Comparison of ENCODE assay signal across 2 cellular contexts in the genomic region with DNA sequence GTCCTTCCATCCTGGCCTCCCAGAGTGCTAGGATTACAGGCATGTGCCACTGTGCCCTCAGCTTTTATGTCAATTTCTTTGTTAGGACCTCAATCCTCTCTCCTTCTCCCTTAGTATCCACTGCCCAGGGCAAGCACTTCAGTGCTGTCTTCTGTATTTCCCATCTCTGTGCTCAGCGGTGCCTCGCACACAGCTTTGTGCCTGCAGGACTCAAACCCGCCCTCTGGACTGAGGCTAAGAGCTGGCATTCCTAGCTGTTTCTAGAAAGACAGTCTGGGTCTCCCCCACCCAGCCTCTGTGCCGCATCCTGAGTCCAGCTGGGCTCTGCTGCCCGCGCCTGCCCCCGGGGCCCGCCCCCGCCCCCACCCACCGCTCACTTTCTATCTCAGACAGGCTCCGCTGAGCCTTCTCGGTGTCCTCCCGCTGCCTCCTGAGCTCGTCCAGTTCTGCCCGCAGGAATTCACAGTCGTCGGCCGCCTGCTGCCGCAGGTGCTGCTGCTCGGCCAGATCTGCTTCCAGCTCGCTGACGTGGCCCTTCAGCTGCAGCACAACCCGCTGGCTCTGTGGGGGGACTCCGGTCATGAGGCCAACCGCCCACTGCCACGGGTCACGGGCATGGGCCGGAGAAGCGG.
TF ChIP-seq lines count a peak whose summit lies in the region.

No MANE protein-coding gene starts in this region.

TF ChIP-seq in SK-N-SH, 30 proteins besides CTCF, POLR2A, EP300 and RAD21 (continued from another document):
- no peak for TF ChIP-seq RFX5 (IDR thresholded peaks at IDR 0.05; ENCODE audit: low read length)
- TF ChIP-seq, protein P1, sequence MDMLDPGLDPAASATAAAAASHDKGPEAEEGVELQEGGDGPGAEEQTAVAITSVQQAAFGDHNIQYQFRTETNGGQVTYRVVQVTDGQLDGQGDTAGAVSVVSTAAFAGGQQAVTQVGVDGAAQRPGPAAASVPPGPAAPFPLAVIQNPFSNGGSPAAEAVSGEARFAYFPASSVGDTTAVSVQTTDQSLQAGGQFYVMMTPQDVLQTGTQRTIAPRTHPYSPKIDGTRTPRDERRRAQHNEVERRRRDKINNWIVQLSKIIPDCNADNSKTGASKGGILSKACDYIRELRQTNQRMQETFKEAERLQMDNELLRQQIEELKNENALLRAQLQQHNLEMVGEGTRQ (IDR thresholded peaks at IDR 0.05; ENCODE audit: borderline replicate concordance, low read depth, low read length), result no peak
- TF ChIP-seq NRF1 (IDR thresholded peaks at IDR 0.05; ENCODE audit: low read depth, low read length), result no peak
- TF ChIP-seq ELF1 (IDR thresholded peaks at IDR 0.05), result no peak
- no peak for TF ChIP-seq SIN3A (IDR thresholded peaks at IDR 0.05; ENCODE audit: borderline replicate concordance, low read depth, low read length)
- TF ChIP-seq FOSL2 (IDR thresholded peaks at IDR 0.05; ENCODE audit: borderline replicate concordance, low read depth), result no peak
- TF ChIP-seq, protein P2, sequence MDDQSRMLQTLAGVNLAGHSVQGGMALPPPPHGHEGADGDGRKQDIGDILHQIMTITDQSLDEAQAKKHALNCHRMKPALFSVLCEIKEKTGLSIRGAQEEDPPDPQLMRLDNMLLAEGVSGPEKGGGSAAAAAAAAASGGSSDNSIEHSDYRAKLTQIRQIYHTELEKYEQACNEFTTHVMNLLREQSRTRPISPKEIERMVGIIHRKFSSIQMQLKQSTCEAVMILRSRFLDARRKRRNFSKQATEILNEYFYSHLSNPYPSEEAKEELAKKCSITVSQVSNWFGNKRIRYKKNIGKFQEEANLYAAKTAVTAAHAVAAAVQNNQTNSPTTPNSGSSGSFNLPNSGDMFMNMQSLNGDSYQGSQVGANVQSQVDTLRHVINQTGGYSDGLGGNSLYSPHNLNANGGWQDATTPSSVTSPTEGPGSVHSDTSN (IDR thresholded peaks at IDR 0.05), result no peak
- TF ChIP-seq POLR2AphosphoS5 (IDR thresholded peaks at IDR 0.05; ENCODE audit: low read depth, low read length), result no peak
- TF ChIP-seq GATA2 (CRISPR knock-in tag; IDR thresholded peaks at IDR 0.05), result no peak
- TF ChIP-seq RXRA (IDR thresholded peaks at IDR 0.05; ENCODE audit: borderline replicate concordance, low read depth), result no peak
- TF ChIP-seq EZH2phosphoT487 (IDR thresholded peaks at IDR 0.05; ENCODE audit: borderline replicate concordance, low read depth), result no peak
- no peak for TF ChIP-seq NFIC (IDR thresholded peaks at IDR 0.05; ENCODE audit: borderline replicate concordance)
- TF ChIP-seq CHD2 (IDR thresholded peaks at IDR 0.05; ENCODE audit: low read length, partially characterized antibody), result no peak
- TF ChIP-seq YY1 (IDR thresholded peaks at IDR 0.05; ENCODE audit: low read depth), result no peak
TF ChIP-seq in SK-N-SH: peak in this region for 0.

TF ChIP-seq in SK-N-SH treated with all-trans-retinoic acid at 6 μM for 48 hours, 23 proteins besides CTCF, POLR2A, EP300 and RAD21 (continued from another document):
- TF ChIP-seq, protein P3, sequence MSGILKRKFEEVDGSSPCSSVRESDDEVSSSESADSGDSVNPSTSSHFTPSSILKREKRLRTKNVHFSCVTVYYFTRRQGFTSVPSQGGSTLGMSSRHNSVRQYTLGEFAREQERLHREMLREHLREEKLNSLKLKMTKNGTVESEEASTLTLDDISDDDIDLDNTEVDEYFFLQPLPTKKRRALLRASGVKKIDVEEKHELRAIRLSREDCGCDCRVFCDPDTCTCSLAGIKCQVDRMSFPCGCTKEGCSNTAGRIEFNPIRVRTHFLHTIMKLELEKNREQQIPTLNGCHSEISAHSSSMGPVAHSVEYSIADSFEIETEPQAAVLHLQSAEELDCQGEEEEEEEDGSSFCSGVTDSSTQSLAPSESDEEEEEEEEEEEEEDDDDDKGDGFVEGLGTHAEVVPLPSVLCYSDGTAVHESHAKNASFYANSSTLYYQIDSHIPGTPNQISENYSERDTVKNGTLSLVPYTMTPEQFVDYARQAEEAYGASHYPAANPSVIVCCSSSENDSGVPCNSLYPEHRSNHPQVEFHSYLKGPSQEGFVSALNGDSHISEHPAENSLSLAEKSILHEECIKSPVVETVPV (CRISPR knock-in tag; IDR thresholded peaks at IDR 0.05), result no peak
- TF ChIP-seq ZFP30 (CRISPR knock-in tag; IDR thresholded peaks at IDR 0.05), result no peak
- no peak for TF ChIP-seq ZNF8 (CRISPR knock-in tag; IDR thresholded peaks at IDR 0.05)
- TF ChIP-seq GLIS3 (CRISPR knock-in tag; IDR thresholded peaks at IDR 0.05), result no peak
- no peak for TF ChIP-seq BACH2 (CRISPR knock-in tag; IDR thresholded peaks at IDR 0.05; ENCODE audit: borderline replicate concordance)
- TF ChIP-seq CSDC2 (CRISPR knock-in tag; IDR thresholded peaks at IDR 0.05), result no peak
- no peak for TF ChIP-seq ZFP3 (CRISPR knock-in tag; IDR thresholded peaks at IDR 0.05)
